Comparison of ENCODE assay signal across 15 cellular contexts in the genomic region with DNA sequence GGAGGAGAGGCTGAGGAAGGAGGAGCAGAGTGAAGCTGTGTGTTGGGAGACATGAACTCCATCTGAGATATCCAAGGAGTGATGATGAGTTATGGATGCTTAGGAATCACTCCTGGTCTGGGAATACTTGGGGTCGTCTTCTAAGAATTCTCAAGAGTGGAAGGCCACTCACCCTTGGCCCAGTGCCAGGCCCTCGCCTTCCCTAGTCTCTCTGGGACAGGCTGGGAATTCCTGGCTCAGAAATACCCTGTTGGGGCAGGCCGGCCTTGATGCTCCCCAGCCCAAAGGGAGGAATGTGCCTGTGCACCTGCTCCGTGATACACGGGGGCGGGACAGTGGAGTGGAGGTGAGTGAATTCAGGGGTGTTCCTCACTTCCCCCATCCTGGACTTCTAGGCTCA. TPM values are rescaled to one million over a fixed set of nuclear protein-coding genes. Genes with fewer than 3 reads are reported as not detected.
DNase-seq lines count a peak whose midpoint lies in the region; ATAC-seq and TF ChIP-seq lines count a peak whose summit lies in the region.
"Had no signal": no experiment of that assay in that cellular context is flagged by ENCODE, and none has a peak within 500 bp of the region (broad histone marks: within the 10 kb centered on the region; RNA-seq: fewer than 3 reads in every experiment).

No MANE protein-coding gene starts in this region.

- H3K4me3 Mint-ChIP-seq in MCF 10A (ENCODE audit: unreplicated experiment), result no peak overlapping the region
- no peak overlapping the region for H3K4me3 Mint-ChIP-seq in central memory CD8-positive, alpha-beta T cell
- H3K4me3 Mint-ChIP-seq: endodermal cell had no signal

- no peak for ATAC-seq in central memory CD8-positive, alpha-beta T cell (replicated peaks; ENCODE audit: extremely low read depth, poor library complexity, severe bottlenecking)
- ATAC-seq: upper lobe of right lung had no signal

- no peak overlapping the region for H3K27ac Mint-ChIP-seq in MCF 10A (ENCODE audit: low read depth, unreplicated experiment)
- H3K27ac Mint-ChIP-seq in central memory CD8-positive, alpha-beta T cell (ENCODE audit: low read depth), result peak overlapping the region; percentile 98
- H3K27ac Mint-ChIP-seq: endodermal cell had no signal

- TF ChIP-seq CTCF in breast epithelium (IDR thresholded peaks at IDR 0.05), result no peak
- TF ChIP-seq CTCF in MCF 10A (IDR thresholded peaks at IDR 0.05; ENCODE audit: unreplicated experiment), result no peak
- TF ChIP-seq CTCF in tibial artery (IDR thresholded peaks at IDR 0.05), result no peak

- H3K9ac ChIP-seq in muscle layer of colon (ENCODE audit: low read length), result no peak overlapping the region

- no peaks in the 10 kb centered on the region for H3K27me3 ChIP-seq in breast epithelium
- H3K27me3 ChIP-seq in muscle layer of colon (ENCODE audit: control insufficient read depth in 1 of 2, insufficient read depth in 2 of 2, low read length in 2 of 2), result no peaks in the 10 kb centered on the region
- no peaks in the 10 kb centered on the region for H3K27me3 ChIP-seq in tibial artery
- H3K27me3 ChIP-seq: upper lobe of right lung had no signal

- H3K4me1 ChIP-seq in breast epithelium (peaks cover 36 to 41% of the 10 kb centered on the region in 2 donors), muscle layer of colon (ENCODE audit: insufficient read depth, low read length) (peaks cover 61% of the 10 kb centered on the region), tibial artery (peaks cover 11 to 75% (median 60%) of the 10 kb centered on the region in 4 donors)

- H3K27ac ChIP-seq in breast epithelium (peak overlapping the region; percentile 99), muscle layer of colon (ENCODE audit: low read depth, low read length) (peak overlapping the region; percentile 99), tibial artery (peak overlapping the region; percentile 94 to 97)
- H3K27ac ChIP-seq: upper lobe of right lung, WERI-Rb-1 had no signal

- H3K36me3 ChIP-seq in breast epithelium (no peaks in the 10 kb centered on the region), muscle layer of colon (ENCODE audit: insufficient read depth, low read length) (no peaks in the 10 kb centered on the region), tibial artery (no peaks in the 10 kb centered on the region)
- H3K36me3 ChIP-seq: upper lobe of right lung had no signal

- H3K4me3 ChIP-seq in breast epithelium (no peak overlapping the region), muscle layer of colon (ENCODE audit: low read depth in 1 of 2, low read length in 2 of 2) (no peak overlapping the region), tibial artery (no peak overlapping the region)
- H3K4me3 ChIP-seq: upper lobe of right lung had no signal

- peaks cover 7% of the 10 kb centered on the region for H3K36me3 Mint-ChIP-seq in MCF 10A (ENCODE audit: insufficient read depth, unreplicated experiment)
- H3K36me3 Mint-ChIP-seq in central memory CD8-positive, alpha-beta T cell (ENCODE audit: insufficient read depth), result peaks cover 32% of the 10 kb centered on the region

- no TSS peak for BruUV-seq in MCF 10A (replicated peaks; lab: Mats Ljungman, UMichigan)

- no peak for DNase-seq in breast epithelium (ENCODE audit: low spot score in 2 of 2)
- no peak for DNase-seq in MCF 10A (ENCODE audit: unreplicated experiment)
- DNase-seq in central memory CD8-positive, alpha-beta T cell (ENCODE audit: low spot score in 2 of 2), result no peak
- no peak for DNase-seq in tibial artery
- DNase-seq in HuH-7 (ENCODE audit: low spot score), result no peak
- no peak for DNase-seq in HUDEP-2 (lab: John Stamatoyannopoulos, UW; ENCODE audit: unreplicated experiment in 76 of 76)
- DNase-seq in posterior cingulate gyrus, result no peak
- DNase-seq: activated T-cell treated with anti-CD3 and anti-CD28 coated beads for 4 hours, endodermal cell, hippocampal formation, mesendoderm, NCI-H187 treated with DMSO at 0.1 percent for 48 hours, upper lobe of right lung, WERI-Rb-1 had no signal

- H3K27me3 Mint-ChIP-seq in MCF 10A (ENCODE audit: insufficient read depth, unreplicated experiment), result no peaks in the 10 kb centered on the region
- H3K27me3 Mint-ChIP-seq in central memory CD8-positive, alpha-beta T cell, result no peaks in the 10 kb centered on the region

- POLR2A ChIA-PET in MCF 10A (lab: Yijun Ruan, JAX), result interaction anchor here (0.6 to 28.2 kb wide), 7 partner anchors 22 to 341 kb away, joined by 3 to 960 read pairs (median 4); a partner anchor contains a TSS

- no peaks in the 10 kb centered on the region for H3K9me3 Mint-ChIP-seq in MCF 10A (ENCODE audit: unreplicated experiment)
- H3K9me3 Mint-ChIP-seq in central memory CD8-positive, alpha-beta T cell, result no peaks in the 10 kb centered on the region
- H3K9me3 Mint-ChIP-seq: endodermal cell had no signal

- H3K9me3 ChIP-seq in breast epithelium (no peaks in the 10 kb centered on the region), muscle layer of colon (ENCODE audit: low read length) (no peaks in the 10 kb centered on the region), tibial artery (no peaks in the 10 kb centered on the region)
- H3K9me3 ChIP-seq: upper lobe of right lung had no signal

- CTCF ChIA-PET in MCF 10A (lab: Yijun Ruan, JAX), result interaction anchor here (0.6 to 26.9 kb wide), 6 partner anchors 11 to 140 kb away, joined by 3 to 1892 read pairs (median 118); a partner anchor contains a TSS

- no peak for TF ChIP-seq POLR2A in breast epithelium (IDR thresholded peaks at IDR 0.05)

- peaks cover 60% of the 10 kb centered on the region for H3K4me1 Mint-ChIP-seq in MCF 10A (ENCODE audit: insufficient read depth, unreplicated experiment)
- H3K4me1 Mint-ChIP-seq in central memory CD8-positive, alpha-beta T cell, result peaks cover 62% of the 10 kb centered on the region

- intact Hi-C loops in breast epithelium (cut with DNase I; ENCODE audit: low total_unique reads) (no loop called here), MCF 10A (cut with micrococcal nuclease) (no loop called here), tibial artery (cut with DNase I; ENCODE audit: low total_unique reads) (no loop called here), posterior cingulate gyrus (cut with DNase I) (no loop called here)

RNA-seq across cellular contexts. Expression of a gene that starts 12.6 kb away (rescaled TPM):
- total RNA-seq in breast epithelium (100 to 1,000 TPM; 292 to 367 (median 319) TPM), MCF 10A (2022) (620 and 716 TPM in 2 replicates)

RNA-seq across cellular contexts. Expression of a gene that starts 19.6 kb away (rescaled TPM):
- total RNA-seq in breast epithelium (1 to 10 TPM in 2 of 3 donors, under 1 TPM in 1; 0.32 to 1.3 (median 1.3) TPM), MCF 10A (2022) (0.88 and 0.91 TPM in 2 replicates)

RNA-seq across cellular contexts. Expression of a gene that starts 40.9 kb away (rescaled TPM):
- 10 to 100 TPM in 2 of 3 donors, not detected in 1; 40.3 to 68.6 TPM for total RNA-seq in breast epithelium
- total RNA-seq in MCF 10A (2022), result 1.6 and 5.5 TPM in 2 replicates

RNA-seq across cellular contexts. Expression of a gene that starts 47.3 kb away (rescaled TPM):
- total RNA-seq in breast epithelium, result 10 to 100 TPM; 60.7 to 75.5 (median 69.8) TPM
- 88.1 and 104 TPM in 2 replicates for total RNA-seq in MCF 10A (2022)

RNA-seq across cellular contexts. Expression of a gene that starts 48.3 kb away (rescaled TPM):
- total RNA-seq in breast epithelium (10 to 100 TPM; 22.1 to 27.1 (median 23.3) TPM), MCF 10A (2022) (49.0 and 51.4 TPM in 2 replicates)
